Comparison of ENCODE assay signal across 30 cellular contexts in genomic region chr17:39633570-39634183, GRCh38. TPM values are rescaled to one million over a fixed set of nuclear protein-coding genes. Genes with fewer than 3 reads are reported as not detected.
A peak's percentile ranks its signal among the peaks of the same experiment; 100 is the strongest.
DNase-seq lines count a peak whose midpoint lies in the region; ATAC-seq, FAIRE-seq and TF ChIP-seq lines count a peak whose summit lies in the region.
"Had no signal": no experiment of that assay in that cellular context is flagged by ENCODE, and none has a peak within 500 bp of the region (broad histone marks: within the 10 kb centered on the region; RNA-seq: fewer than 3 reads in every experiment).

No MANE protein-coding gene starts in this region.

- no peak for TF ChIP-seq CTCF in activated CD8-positive, alpha-beta T cell treated with anti-CD3 and anti-CD28 coated beads for 36 hours (IDR thresholded peaks at IDR 0.05)
- TF ChIP-seq CTCF in H1 (IDR thresholded peaks at IDR 0.05; ENCODE audit: control extremely low read depth in 1 of 3, insufficient read depth in 1 of 3, low read depth in 1 of 3, low read length in 3 of 3): no peak
- no peak for TF ChIP-seq CTCF in suprapubic skin (IDR thresholded peaks at IDR 0.05)
- TF ChIP-seq CTCF in ascending aorta (IDR thresholded peaks at IDR 0.05): no peak

- H3K36me3 ChIP-seq in adipocyte (ENCODE audit: control insufficient read depth, insufficient read depth, low read length, severe bottlenecking): no peaks in the 10 kb centered on the region
- no peaks in the 10 kb centered on the region for H3K36me3 ChIP-seq in H1 (ENCODE audit: control insufficient read depth in 2 of 4, insufficient read depth in 4 of 4, low read length in 3 of 4)
- no peaks in the 10 kb centered on the region for H3K36me3 ChIP-seq in suprapubic skin
- H3K36me3 ChIP-seq in ascending aorta: no peaks in the 10 kb centered on the region

- H2BK12ac ChIP-seq in H1 (ENCODE audit: low read depth, low read length): peak overlapping the region; percentile 63; the same call in 1 of the 2 replicates

- H3K9me3 ChIP-seq in adipocyte (ENCODE audit: control insufficient read depth, low read length): no peaks in the 10 kb centered on the region
- H3K9me3 ChIP-seq in H1 (ENCODE audit: insufficient read depth in 2 of 2, low read depth in 1 of 2, low read length in 1 of 2): no peaks in the 10 kb centered on the region
- H3K9me3 ChIP-seq in suprapubic skin: no peaks in the 10 kb centered on the region
- H3K9me3 ChIP-seq in ascending aorta: no peaks in the 10 kb centered on the region

- H2BK15ac ChIP-seq in H1 (ENCODE audit: low read length): peak overlapping the region; percentile 48; the same call in 1 of the 2 replicates

- H3K9me3 Mint-ChIP-seq in activated CD8-positive, alpha-beta T cell treated with anti-CD3 and anti-CD28 coated beads, Interleukin-2, amount 10 ng/mL, durations not matched to agents 7 days and 5 days (ENCODE audit: insufficient read depth): no peaks in the 10 kb centered on the region
- no peaks in the 10 kb centered on the region for H3K9me3 Mint-ChIP-seq in activated CD8-positive, alpha-beta T cell treated with anti-CD3 and anti-CD28 coated beads for 36 hours
- H3K9me3 Mint-ChIP-seq in effector memory CD8-positive, alpha-beta T cell: no peaks in the 10 kb centered on the region
- H3K9me3 Mint-ChIP-seq: activated CD4-positive, alpha-beta T cell treated with anti-CD3 and anti-CD28 coated beads, Interleukin-2, amount 10 ng/mL, durations not matched to agents 24 days and 14 days; activated naive CD8-positive, alpha-beta T cell treated with anti-CD3 and anti-CD28 coated beads for 36 hours; CD14-positive monocyte; immature natural killer cell; nephron; T-helper 2 cell treated with Interferon-gamma antibody and Interleukin-4, amounts not matched to agents 5 μg/mL and 100 μg/mL, for 36 hours had no signal

- TF ChIP-seq POLR2A in H1 (IDR thresholded peaks at IDR 0.05; ENCODE audit: control extremely low read depth in 1 of 2, low read depth in 2 of 2, low read length in 2 of 2): no peak
- no peak for TF ChIP-seq POLR2A in suprapubic skin (IDR thresholded peaks at IDR 0.05)

- no peak overlapping the region for H2AFZ ChIP-seq in H1 (ENCODE audit: low read length)

- no peak overlapping the region for H3K4ac ChIP-seq in H1 (replicated peaks; ENCODE audit: insufficient read length, low read depth, low read length)

- no peak overlapping the region for H3K14ac ChIP-seq in H1 (ENCODE audit: insufficient read length)

- POLR2A ChIA-PET in activated CD8-positive, alpha-beta T cell treated with anti-CD3 and anti-CD28 coated beads, Interleukin-2, amount 10 ng/mL, durations not matched to agents 7 days and 5 days (lab: Charles Lee): interaction anchor here (1.0 to 1.5 kb wide), 3 partner anchors 11 to 54 kb away, joined by 3 read pairs; partner anchors contain the start of gene PGAP3
- POLR2A ChIA-PET in activated CD8-positive, alpha-beta T cell treated with anti-CD3 and anti-CD28 coated beads for 36 hours (lab: Charles Lee): interaction anchor here (0.5 kb wide), 1 partner anchor 82 kb away, joined by 3 read pairs; no protein-coding TSS in a partner anchor
- POLR2A ChIA-PET in H1 (lab: Charles Lee; ENCODE audit: partially characterized antibody): interaction anchor here (1.1 to 5.8 kb wide), 6 partner anchors 9 to 70 kb away, joined by 3 to 39 read pairs (median 4); no protein-coding TSS in a partner anchor

- H4K5ac ChIP-seq in H1 (ENCODE audit: insufficient read length, low read depth, low read length): no peak overlapping the region

- peaks cover 7% of the 10 kb centered on the region for H3K79me1 ChIP-seq in H1 (ENCODE audit: low read depth, low read length)

- H3K4me1 Mint-ChIP-seq in activated CD8-positive, alpha-beta T cell treated with anti-CD3 and anti-CD28 coated beads, Interleukin-2, amount 10 ng/mL, durations not matched to agents 7 days and 5 days (ENCODE audit: low read depth): peaks cover 50% of the 10 kb centered on the region
- H3K4me1 Mint-ChIP-seq in activated CD8-positive, alpha-beta T cell treated with anti-CD3 and anti-CD28 coated beads for 36 hours (ENCODE audit: low read depth): peaks cover 23% of the 10 kb centered on the region
- peaks cover 18 to 20% of the 10 kb centered on the region in 2 donors for H3K4me1 Mint-ChIP-seq in effector memory CD8-positive, alpha-beta T cell (ENCODE audit: low read depth in 2 of 2)

- intact Hi-C loops in activated CD8-positive, alpha-beta T cell treated with anti-CD3 and anti-CD28 coated beads for 36 hours (cut with micrococcal nuclease): loop anchor here (10.0 kb wide), 1 partner anchor 231 kb away; the partner anchor contains the start of genes IKZF3 and ZPBP2
- intact Hi-C loops in ascending aorta (cut with DNase I): loop anchor here (1.0 to 2.0 kb wide), 2 partner anchors 10 to 33 kb away; no protein-coding TSS in a partner anchor

- H3K18ac ChIP-seq in H1 (ENCODE audit: extremely low read depth, low read length): no peak overlapping the region

- H3K23me2 ChIP-seq in H1 (ENCODE audit: low read depth, low read length): peaks cover 8% of the 10 kb centered on the region; the same call in 1 of the 2 replicates

- no peak overlapping the region for H4K8ac ChIP-seq in H1 (ENCODE audit: extremely low read depth, insufficient read depth, low read length)

- no peak for ATAC-seq in activated CD8-positive, alpha-beta T cell treated with anti-CD3 and anti-CD28 coated beads, Interleukin-2, amount 10 ng/mL, durations not matched to agents 7 days and 5 days
- ATAC-seq in activated CD8-positive, alpha-beta T cell treated with anti-CD3 and anti-CD28 coated beads for 36 hours: no peak
- no peak for ATAC-seq in effector memory CD8-positive, alpha-beta T cell (replicated peaks)
- ATAC-seq in SK-N-SH treated with all-trans-retinoic acid at 6 μM for 48 hours: no peak
- ATAC-seq: left colon had no signal

- H3K9ac ChIP-seq in adipocyte (ENCODE audit: low read length) (peak overlapping the region; percentile 8), H1 (replicated peaks in 1 of 4; ENCODE audit: extremely low read depth in 1 of 4, low read depth in 3 of 4, low read length in 3 of 4) (no peak overlapping the region)

- H4K91ac ChIP-seq in H1 (replicated peaks; ENCODE audit: insufficient read length, low read length): no peak overlapping the region

- TF ChIP-seq RAD21 in H1 (IDR thresholded peaks at IDR 0.05 in 1 of 2, conservative IDR thresholded peaks at IDR 0.05 in 1 of 2; ENCODE audit: low read depth in 2 of 2, low read length in 2 of 2): no peak

- H3K4me2 ChIP-seq in H1 (ENCODE audit: insufficient read depth in 1 of 2, low read depth in 2 of 2, low read length in 2 of 2): no peak overlapping the region

- H2AK5ac ChIP-seq in H1 (ENCODE audit: low read depth, low read length): peak overlapping the region; percentile 41; the same call in 1 of the 2 replicates

- peaks cover 20% of the 10 kb centered on the region for H3K27me3 Mint-ChIP-seq in activated CD8-positive, alpha-beta T cell treated with anti-CD3 and anti-CD28 coated beads, Interleukin-2, amount 10 ng/mL, durations not matched to agents 7 days and 5 days (ENCODE audit: low read depth)
- peaks cover 4% of the 10 kb centered on the region for H3K27me3 Mint-ChIP-seq in activated CD8-positive, alpha-beta T cell treated with anti-CD3 and anti-CD28 coated beads for 36 hours
- peaks cover 17 to 38% of the 10 kb centered on the region in 2 donors for H3K27me3 Mint-ChIP-seq in effector memory CD8-positive, alpha-beta T cell

- TF ChIP-seq EP300 in H1 (IDR thresholded peaks at IDR 0.05; ENCODE audit: borderline replicate concordance in 1 of 2, low read depth in 2 of 2, low read length in 2 of 2): no peak
- TF ChIP-seq EP300 in suprapubic skin (IDR thresholded peaks at IDR 0.05): no peak

- H3K36me3 Mint-ChIP-seq in activated CD8-positive, alpha-beta T cell treated with anti-CD3 and anti-CD28 coated beads, Interleukin-2, amount 10 ng/mL, durations not matched to agents 7 days and 5 days (ENCODE audit: low read depth): peaks cover 8% of the 10 kb centered on the region
- H3K36me3 Mint-ChIP-seq in activated CD8-positive, alpha-beta T cell treated with anti-CD3 and anti-CD28 coated beads for 36 hours (ENCODE audit: low read depth): peaks cover 5% of the 10 kb centered on the region
- H3K36me3 Mint-ChIP-seq in effector memory CD8-positive, alpha-beta T cell (ENCODE audit: insufficient read depth): no peaks in the 10 kb centered on the region

- no peak overlapping the region for H2BK120ac ChIP-seq in H1 (replicated peaks; ENCODE audit: low read depth, low read length)

- H3K79me2 ChIP-seq in H1 (ENCODE audit: control insufficient read depth in 1 of 2, insufficient read depth in 2 of 2, low read length in 2 of 2): peaks cover 7 to 13% of the 10 kb centered on the region in 2 experiments

- WGBS in H1 (ENCODE audit: extremely low coverage in 1 of 2, insufficient coverage in 1 of 2, insufficient read length in 1 of 2, insufficient replicate concordance in 2 of 2, low coverage in 1 of 2, low lambda C conversion rate in 2 of 2, missing lambda C conversion rate in 1 of 2), 2 experiments: 86% methylated on average over 8 of the region's 8 CpGs; no CpG with 5 or more reads in 1 of the 2 experiments
- 70% methylated on average over 7 of the region's 8 CpGs for WGBS in suprapubic skin

- FAIRE-seq in H1 (lab: Jason Lieb, UNC): no peak
- FAIRE-seq: urothelium cell line had no signal

- H3K4me3 ChIP-seq in adipocyte (ENCODE audit: low read length): no peak overlapping the region
- no peak overlapping the region for H3K4me3 ChIP-seq in H1 (ENCODE audit: extremely low read depth in 1 of 4, insufficient read depth in 2 of 4, low read depth in 3 of 4, low read length in 4 of 4)
- H3K4me3 ChIP-seq in suprapubic skin: no peak overlapping the region
- H3K4me3 ChIP-seq in ascending aorta: no peak overlapping the region
- H3K4me3 ChIP-seq: skin epidermis had no signal

- CTCF ChIA-PET in activated CD8-positive, alpha-beta T cell treated with anti-CD3 and anti-CD28 coated beads, Interleukin-2, amount 10 ng/mL, durations not matched to agents 7 days and 5 days (lab: Charles Lee): interaction anchor here (0.8 to 6.5 kb wide), 15 partner anchors 9 to 442 kb away, joined by 3 to 189 read pairs (median 4); partner anchors contain the start of genes MIEN1 and PGAP3
- CTCF ChIA-PET in activated CD8-positive, alpha-beta T cell treated with anti-CD3 and anti-CD28 coated beads for 36 hours (lab: Charles Lee): interaction anchor here (0.9 to 9.3 kb wide), 14 partner anchors 12 to 261 kb away, joined by 3 to 224 read pairs (median 3); partner anchors contain the start of genes MIEN1 and PNMT
- CTCF ChIA-PET in H1 (lab: Charles Lee; ENCODE audit: partially characterized antibody): interaction anchor here (0.6 to 49.2 kb wide), 20 partner anchors 6 to 984 kb away, joined by 3 to 1885 read pairs (median 4); partner anchors contain the start of genes ERBB2, MIEN1, PGAP3 and PNMT

- H3K27me3 ChIP-seq in adipocyte (replicated peaks; ENCODE audit: control insufficient read depth, insufficient read depth, low read length) (peaks cover 12% of the 10 kb centered on the region), H1 (replicated peaks in 1 of 4; ENCODE audit: control insufficient read depth in 3 of 4, extremely low read depth in 1 of 4, insufficient read depth in 3 of 4, low read length in 3 of 4) (peaks cover 0 to 3% (median 0%) of the 10 kb centered on the region in 4 experiments; a peak in 3 of 7 replicates), suprapubic skin (peaks cover 22% of the 10 kb centered on the region), ascending aorta (no peaks in the 10 kb centered on the region)

- H4K20me1 ChIP-seq in H1 (replicated peaks in 1 of 2; ENCODE audit: control insufficient read depth in 1 of 2, insufficient read depth in 2 of 2, low read length in 2 of 2): peaks cover 0 to 5% of the 10 kb centered on the region in 2 experiments

- no peak overlapping the region for H3K4me3 Mint-ChIP-seq in activated CD8-positive, alpha-beta T cell treated with anti-CD3 and anti-CD28 coated beads, Interleukin-2, amount 10 ng/mL, durations not matched to agents 7 days and 5 days
- H3K4me3 Mint-ChIP-seq in activated CD8-positive, alpha-beta T cell treated with anti-CD3 and anti-CD28 coated beads for 36 hours: no peak overlapping the region
- H3K4me3 Mint-ChIP-seq in effector memory CD8-positive, alpha-beta T cell: no peak overlapping the region
- H3K4me3 Mint-ChIP-seq: activated CD4-positive, alpha-beta T cell treated with anti-CD3 and anti-CD28 coated beads, Interleukin-2, amount 10 ng/mL, durations not matched to agents 24 days and 14 days; activated naive CD8-positive, alpha-beta T cell treated with anti-CD3 and anti-CD28 coated beads for 36 hours; CD14-positive monocyte; T-helper 2 cell treated with Interferon-gamma antibody and Interleukin-4, amounts not matched to agents 5 μg/mL and 100 μg/mL, for 36 hours had no signal

- H3K27ac ChIP-seq in H1 (ENCODE audit: low read depth, low read length) (no peak overlapping the region), suprapubic skin (peak overlapping the region; percentile 80), ascending aorta (no peak overlapping the region)

- H3K4me1 ChIP-seq in adipocyte (ENCODE audit: control insufficient read depth, insufficient read depth, low read length): peaks cover 55% of the 10 kb centered on the region
- H3K4me1 ChIP-seq in H1 (replicated peaks in 1 of 4; ENCODE audit: control insufficient read depth in 3 of 4, insufficient read depth in 4 of 4, low read length in 3 of 4): peaks cover 14 to 51% (median 43%) of the 10 kb centered on the region in 4 experiments
- H3K4me1 ChIP-seq in suprapubic skin: peaks cover 45% of the 10 kb centered on the region
- peaks cover 11 to 17% of the 10 kb centered on the region in 2 donors for H3K4me1 ChIP-seq in ascending aorta

- H2BK20ac ChIP-seq in H1 (ENCODE audit: low read length): no peak overlapping the region

- no peak overlapping the region for H3K23ac ChIP-seq in H1 (ENCODE audit: insufficient read length)

- H2BK5ac ChIP-seq in H1 (ENCODE audit: low read depth, low read length): peak overlapping the region; percentile 46; the same call in 1 of the 2 replicates

- no peak overlapping the region for H3K56ac ChIP-seq in H1 (replicated peaks; ENCODE audit: insufficient read length, low read depth, low read length)

- H3K27ac Mint-ChIP-seq in activated CD8-positive, alpha-beta T cell treated with anti-CD3 and anti-CD28 coated beads, Interleukin-2, amount 10 ng/mL, durations not matched to agents 7 days and 5 days: peak overlapping the region; percentile 66
- H3K27ac Mint-ChIP-seq in activated CD8-positive, alpha-beta T cell treated with anti-CD3 and anti-CD28 coated beads for 36 hours: no peak overlapping the region
- no peak overlapping the region for H3K27ac Mint-ChIP-seq in effector memory CD8-positive, alpha-beta T cell
- H3K27ac Mint-ChIP-seq: activated CD4-positive, alpha-beta T cell treated with anti-CD3 and anti-CD28 coated beads, Interleukin-2, amount 10 ng/mL, durations not matched to agents 24 days and 14 days; activated naive CD8-positive, alpha-beta T cell treated with anti-CD3 and anti-CD28 coated beads for 36 hours; T-helper 2 cell treated with Interferon-gamma antibody and Interleukin-4, amounts not matched to agents 5 μg/mL and 100 μg/mL, for 36 hours had no signal

- no peak for DNase-seq in activated CD8-positive, alpha-beta T cell treated with anti-CD3 and anti-CD28 coated beads, Interleukin-2, amount 10 ng/mL, durations not matched to agents 7 days and 5 days
- DNase-seq in activated CD8-positive, alpha-beta T cell treated with anti-CD3 and anti-CD28 coated beads for 36 hours: no peak
- DNase-seq in adipocyte (ENCODE audit: low read depth) (no peak), H1 (ENCODE audit: low read depth in 1 of 2, low spot score in 2 of 2) (no peak), suprapubic skin (ENCODE audit: low spot score in 2 of 2) (no peak), ascending aorta (ENCODE audit: low spot score in 2 of 2) (no peak)
- no peak for DNase-seq in effector memory CD8-positive, alpha-beta T cell
- DNase-seq: 8988T; activated effector memory CD4-positive, alpha-beta T cell treated with Interleukin-2 at 50 U/mL for 16 hours; activated naive CD8-positive, alpha-beta T cell treated with anti-CD3 and anti-CD28 coated beads for 36 hours; effector CD8-positive, alpha-beta T cell; GOT3; left colon; Right ventricle myocardium superior had no signal

RNA-seq across cellular contexts. Expression of gene STARD3, which starts 3.3 kb away (rescaled TPM):
- total RNA-seq in activated CD8-positive, alpha-beta T cell treated with anti-CD3 and anti-CD28 coated beads, Interleukin-2, amount 10 ng/mL, durations not matched to agents 7 days and 5 days: 10 to 100 TPM; 69.0 to 72.1 TPM
- 10 to 100 TPM; 48.7 to 50.3 TPM for total RNA-seq in activated CD8-positive, alpha-beta T cell treated with anti-CD3 and anti-CD28 coated beads for 36 hours
- 47.6 and 56.7 TPM in 2 replicates for total RNA-seq in H1 (2021; fragmentation: NEBNext Ultra II Directional; extraction: Animal tissue kit (Norgen Biotek cat#: 25700))
- 80.3 and 116 TPM in 2 replicates for polyA plus RNA-seq in H1 (2011; rRNA removed)
- 80.2 TPM for polyA plus RNA-seq in H1 (2011; cell fraction: cytosol; rRNA removed)
- polyA plus RNA-seq in H1 (2011; cell fraction: nucleus; rRNA removed): 203 TPM
- 54.2 to 69.5 TPM (median 56.8 TPM) in 4 replicates for polyA plus RNA-seq in H1 (2012, experiment 1 of 2)
- 61.3 TPM for polyA plus RNA-seq in H1 (2012, experiment 2 of 2)
- 80.5 TPM for polyA plus RNA-seq in H1 (2013, experiment 1 of 2)
- 91.9 TPM for polyA plus RNA-seq in H1 (2013, experiment 2 of 2)
- polyA minus RNA-seq in H1 (2011; rRNA and poly(A)+ RNA removed): 78.6 and 84.8 TPM in 2 replicates
- 37.6 TPM for polyA minus RNA-seq in H1 (2011; cell fraction: cytosol; rRNA and poly(A)+ RNA removed)
- 53.7 TPM for polyA minus RNA-seq in H1 (2011; cell fraction: nucleus; rRNA and poly(A)+ RNA removed)
- total RNA-seq in suprapubic skin (100 to 1,000 TPM in 2 of 4 donors, 10 to 100 TPM in 2; 51.7 to 156 (median 83.9) TPM), ascending aorta (87.6 TPM)

RNA-seq across cellular contexts. Expression of gene PPP1R1B, which starts 6.9 kb away (rescaled TPM):
- not detected for total RNA-seq in activated CD8-positive, alpha-beta T cell treated with anti-CD3 and anti-CD28 coated beads, Interleukin-2, amount 10 ng/mL, durations not matched to agents 7 days and 5 days
- not detected for total RNA-seq in activated CD8-positive, alpha-beta T cell treated with anti-CD3 and anti-CD28 coated beads for 36 hours
- total RNA-seq in H1 (2021; fragmentation: NEBNext Ultra II Directional; extraction: Animal tissue kit (Norgen Biotek cat#: 25700)): 9.4 and 10.7 TPM in 2 replicates
- 21.0 and 22.3 TPM in 2 replicates for polyA plus RNA-seq in H1 (2011; rRNA removed)
- 15.9 TPM for polyA plus RNA-seq in H1 (2011; cell fraction: cytosol; rRNA removed)
- polyA plus RNA-seq in H1 (2011; cell fraction: nucleus; rRNA removed): 15.3 TPM
- 13.4 to 19.6 TPM (median 17.0 TPM) in 4 replicates for polyA plus RNA-seq in H1 (2012, experiment 1 of 2)
- 22.0 TPM for polyA plus RNA-seq in H1 (2012, experiment 2 of 2)
- 10.8 TPM for polyA plus RNA-seq in H1 (2013, experiment 1 of 2)
- polyA plus RNA-seq in H1 (2013, experiment 2 of 2): 11.3 TPM
- 9.1 and 11.8 TPM in 2 replicates for polyA minus RNA-seq in H1 (2011; rRNA and poly(A)+ RNA removed)
- polyA minus RNA-seq in H1 (2011; cell fraction: cytosol; rRNA and poly(A)+ RNA removed): 7.9 TPM
- polyA minus RNA-seq in H1 (2011; cell fraction: nucleus; rRNA and poly(A)+ RNA removed): 4.6 TPM
- total RNA-seq in suprapubic skin (100 to 1,000 TPM in 1 of 4 donors, 10 to 100 TPM in 3; 43.7 to 112 (median 70.4) TPM), ascending aorta (2.4 TPM)
- total RNA-seq: activated CD4-positive, alpha-beta T cell treated with anti-CD3 and anti-CD28 coated beads, Interleukin-2, amount 10 ng/mL, durations not matched to agents 24 days and 14 days; activated naive CD8-positive, alpha-beta T cell treated with anti-CD3 and anti-CD28 coated beads for 36 hours; epithelial cell of proximal tubule; glomerular endothelial cell; lung microvascular endothelial cell; mononuclear cell had no signal
- polyA plus RNA-seq: CD14-positive monocyte, immature natural killer cell had no signal

RNA-seq across cellular contexts. Expression of gene NEUROD2, which starts 26.0 kb away (rescaled TPM):
- not detected for total RNA-seq in activated CD8-positive, alpha-beta T cell treated with anti-CD3 and anti-CD28 coated beads, Interleukin-2, amount 10 ng/mL, durations not matched to agents 7 days and 5 days
- not detected for total RNA-seq in activated CD8-positive, alpha-beta T cell treated with anti-CD3 and anti-CD28 coated beads for 36 hours
- not detected in 2 replicates for total RNA-seq in H1 (2021; fragmentation: NEBNext Ultra II Directional; extraction: Animal tissue kit (Norgen Biotek cat#: 25700))
- not detected in 2 replicates for polyA plus RNA-seq in H1 (2011; rRNA removed)
- not detected for polyA plus RNA-seq in H1 (2011; cell fraction: cytosol; rRNA removed)
- not detected for polyA plus RNA-seq in H1 (2011; cell fraction: nucleus; rRNA removed)
- not detected in 4 replicates for polyA plus RNA-seq in H1 (2012, experiment 1 of 2)
- polyA plus RNA-seq in H1 (2012, experiment 2 of 2): 0.12 TPM
- 0.02 TPM for polyA plus RNA-seq in H1 (2013, experiment 1 of 2)
- 0.02 TPM for polyA plus RNA-seq in H1 (2013, experiment 2 of 2)
- polyA minus RNA-seq in H1 (2011; rRNA and poly(A)+ RNA removed): not detected in 2 replicates
- not detected for polyA minus RNA-seq in H1 (2011; cell fraction: cytosol; rRNA and poly(A)+ RNA removed)
- polyA minus RNA-seq in H1 (2011; cell fraction: nucleus; rRNA and poly(A)+ RNA removed): not detected
- total RNA-seq in suprapubic skin (not detected), ascending aorta (not detected)
- total RNA-seq: activated CD4-positive, alpha-beta T cell treated with anti-CD3 and anti-CD28 coated beads, Interleukin-2, amount 10 ng/mL, durations not matched to agents 24 days and 14 days; activated naive CD8-positive, alpha-beta T cell treated with anti-CD3 and anti-CD28 coated beads for 36 hours; epithelial cell of proximal tubule; glomerular endothelial cell; HT-29; lung microvascular endothelial cell; NCI-H460; osteocyte; renal cortical epithelial cell; Right ventricle myocardium superior had no signal
- polyA plus RNA-seq: CD14-positive monocyte, immature natural killer cell had no signal

RNA-seq across cellular contexts. Expression of gene TCAP, which starts 31.5 kb away (rescaled TPM):
- total RNA-seq in activated CD8-positive, alpha-beta T cell treated with anti-CD3 and anti-CD28 coated beads, Interleukin-2, amount 10 ng/mL, durations not matched to agents 7 days and 5 days: 1 to 10 TPM; 1.3 to 1.8 TPM
- 1 to 10 TPM in 1 of 2 experiments, under 1 TPM in 1; 0.95 to 1.3 TPM for total RNA-seq in activated CD8-positive, alpha-beta T cell treated with anti-CD3 and anti-CD28 coated beads for 36 hours
- 1.4 TPM in 2 replicates for total RNA-seq in H1 (2021; fragmentation: NEBNext Ultra II Directional; extraction: Animal tissue kit (Norgen Biotek cat#: 25700))
- 0.82 and 1.3 TPM in 2 replicates for polyA plus RNA-seq in H1 (2011; rRNA removed)
- 1.2 TPM for polyA plus RNA-seq in H1 (2011; cell fraction: cytosol; rRNA removed)
- polyA plus RNA-seq in H1 (2011; cell fraction: nucleus; rRNA removed): 8.9 TPM
- 1.7 to 2.6 TPM (median 2.3 TPM) in 4 replicates for polyA plus RNA-seq in H1 (2012, experiment 1 of 2)
- 1.4 TPM for polyA plus RNA-seq in H1 (2012, experiment 2 of 2)
- 0.49 TPM for polyA plus RNA-seq in H1 (2013, experiment 1 of 2)
- polyA plus RNA-seq in H1 (2013, experiment 2 of 2): 0.48 TPM
- 1.1 and 1.3 TPM in 2 replicates for polyA minus RNA-seq in H1 (2011; rRNA and poly(A)+ RNA removed)
- 1.4 TPM for polyA minus RNA-seq in H1 (2011; cell fraction: cytosol; rRNA and poly(A)+ RNA removed)
- polyA minus RNA-seq in H1 (2011; cell fraction: nucleus; rRNA and poly(A)+ RNA removed): 4.2 TPM
- total RNA-seq in suprapubic skin (1 to 10 TPM in 2 of 4 donors, under 1 TPM in 1, not detected in 1; 0.57 to 2.4 (median 1.1) TPM), ascending aorta (not detected)
- total RNA-seq: epithelial cell of proximal tubule had no signal
- polyA plus RNA-seq: CD14-positive monocyte, immature natural killer cell had no signal

RNA-seq across cellular contexts. Expression of gene PNMT, which starts 34.6 kb away (rescaled TPM):
- not detected for total RNA-seq in activated CD8-positive, alpha-beta T cell treated with anti-CD3 and anti-CD28 coated beads, Interleukin-2, amount 10 ng/mL, durations not matched to agents 7 days and 5 days
- total RNA-seq in activated CD8-positive, alpha-beta T cell treated with anti-CD3 and anti-CD28 coated beads for 36 hours: under 1 TPM in 1 of 2 experiments, not detected in 1; 0.40 TPM
- total RNA-seq in H1 (2021; fragmentation: NEBNext Ultra II Directional; extraction: Animal tissue kit (Norgen Biotek cat#: 25700)): 4.4 and 5.6 TPM in 2 replicates
- 10.5 and 10.9 TPM in 2 replicates for polyA plus RNA-seq in H1 (2011; rRNA removed)
- 8.1 TPM for polyA plus RNA-seq in H1 (2011; cell fraction: cytosol; rRNA removed)
- 10.0 TPM for polyA plus RNA-seq in H1 (2011; cell fraction: nucleus; rRNA removed)
- 4.3 to 8.6 TPM (median 7.6 TPM) in 4 replicates for polyA plus RNA-seq in H1 (2012, experiment 1 of 2)
- 5.6 TPM for polyA plus RNA-seq in H1 (2012, experiment 2 of 2)
- 3.4 TPM for polyA plus RNA-seq in H1 (2013, experiment 1 of 2)
- polyA plus RNA-seq in H1 (2013, experiment 2 of 2): 3.4 TPM
- 0.95 and 1.4 TPM in 2 replicates for polyA minus RNA-seq in H1 (2011; rRNA and poly(A)+ RNA removed)
- 4.9 TPM for polyA minus RNA-seq in H1 (2011; cell fraction: cytosol; rRNA and poly(A)+ RNA removed)
- 1.7 TPM for polyA minus RNA-seq in H1 (2011; cell fraction: nucleus; rRNA and poly(A)+ RNA removed)
- total RNA-seq in suprapubic skin (1 to 10 TPM in 2 of 4 donors, under 1 TPM in 2; 0.53 to 1.6 (median 1.1) TPM), ascending aorta (5.1 TPM)
- total RNA-seq: activated CD4-positive, alpha-beta T cell treated with anti-CD3 and anti-CD28 coated beads, Interleukin-2, amount 10 ng/mL, durations not matched to agents 24 days and 14 days; activated naive CD8-positive, alpha-beta T cell treated with anti-CD3 and anti-CD28 coated beads for 36 hours; epithelial cell of proximal tubule; glomerular endothelial cell; mononuclear cell; NCI-H460 had no signal
- polyA plus RNA-seq: CD14-positive monocyte had no signal
